ENCODE assay signal across 8 cellular contexts in genomic region chr1:52726265-52727113, GRCh38. TPM values are rescaled to one million over a fixed set of nuclear protein-coding genes. Genes with fewer than 3 reads are reported as not detected.
DNase-seq lines count a peak whose midpoint lies in the region; ATAC-seq and TF ChIP-seq lines count a peak whose summit lies in the region.

Gene ZYG11B (plus strand): TSS chr1:52726453. CDS start chr1:52726654, 201 bp downstream.

- H3K4me1 ChIP-seq in DOHH2 (ENCODE audit: control insufficient read depth, low read length), result peaks cover 28% of the 10 kb centered on the region
- H3K4me1 ChIP-seq in fibroblast of lung (ENCODE audit: control insufficient read depth, extremely low read depth, insufficient read depth, low read length), result no peaks in the 10 kb centered on the region

- peak within 1 kb of the TSS; percentile 74 for H3K9ac ChIP-seq in fibroblast of lung (ENCODE audit: insufficient read depth, low read length)

- H3K4me3 Mint-ChIP-seq in naive thymus-derived CD8-positive, alpha-beta T cell, result peak within 1 kb of the TSS; percentile 90 to 98 (median 94)

- ATAC-seq in naive thymus-derived CD8-positive, alpha-beta T cell, result peak; percentile 90 to 93

- H3F3A ChIP-seq in DOHH2 (ENCODE audit: control insufficient read depth, insufficient read depth), result no peaks in the 10 kb centered on the region

- TF ChIP-seq CTCF in DOHH2 (IDR thresholded peaks at IDR 0.05; ENCODE audit: low read depth, low read length, poor library complexity, severe bottlenecking) (no peak), LNCaP clone FGC (IDR thresholded peaks at IDR 0.05; ENCODE audit: control insufficient read depth, extremely low read depth, insufficient read depth) (no peak), fibroblast of lung (conservative IDR thresholded peaks at IDR 0.05 in 1 of 2, IDR thresholded peaks at IDR 0.05 in 1 of 2; ENCODE audit: low read depth in 1 of 2, low read length in 2 of 2) (no peak)

- peaks cover 26 to 50% (median 40%) of the 10 kb centered on the region in 4 donors for H3K4me1 Mint-ChIP-seq in naive thymus-derived CD8-positive, alpha-beta T cell

- no peaks in the 10 kb centered on the region for H3K36me3 ChIP-seq in DOHH2 (ENCODE audit: control insufficient read depth, low read length)
- no peaks in the 10 kb centered on the region for H3K36me3 ChIP-seq in fibroblast of lung (ENCODE audit: control insufficient read depth, insufficient read depth, low read length)

- H3K27ac ChIP-seq in DOHH2 (ENCODE audit: low read depth, low read length) (peak within 1 kb of the TSS; percentile 26; the same call in 1 of the 2 replicates), fibroblast of lung (ENCODE audit: insufficient read depth, low read length) (peak within 1 kb of the TSS; percentile 21)

- H4K20me1 ChIP-seq in DOHH2 (ENCODE audit: control insufficient read depth, insufficient read depth, low read depth, low read length) (no peaks in the 10 kb centered on the region), fibroblast of lung (ENCODE audit: control insufficient read depth, extremely low read depth, insufficient read depth, low read length) (no peaks in the 10 kb centered on the region)

- H3K4me2 ChIP-seq in DOHH2 (ENCODE audit: low read length) (peak within 1 kb of the TSS; percentile 99), fibroblast of lung (ENCODE audit: extremely low read depth, insufficient read depth, low read length) (peak within 1 kb of the TSS; percentile 88)

- H3K36me3 Mint-ChIP-seq in naive thymus-derived CD8-positive, alpha-beta T cell, result peaks cover 0 to 6% (median 0%) of the 10 kb centered on the region in 3 donors

- H3K27me3 ChIP-seq in DOHH2 (ENCODE audit: control insufficient read depth, low read length) (no peaks in the 10 kb centered on the region), fibroblast of lung (ENCODE audit: control insufficient read depth, insufficient read depth, low read length) (no peaks in the 10 kb centered on the region)

- H3K79me2 ChIP-seq in DOHH2 (ENCODE audit: control insufficient read depth, low read length) (peaks cover 45% of the 10 kb centered on the region), fibroblast of lung (ENCODE audit: control insufficient read depth, insufficient read depth, low read length) (peaks cover 39% of the 10 kb centered on the region)

- H3K4me3 ChIP-seq in DOHH2 (ENCODE audit: low read length), result peak within 1 kb of the TSS; percentile 77
- peak within 1 kb of the TSS; percentile 92 for H3K4me3 ChIP-seq in LNCaP clone FGC (ENCODE audit: low read depth, low read length)
- peak within 1 kb of the TSS; percentile 61 to 86 (median 80) for H3K4me3 ChIP-seq in fibroblast of lung (replicated peaks in 1 of 4; ENCODE audit: control extremely low read depth in 1 of 4, insufficient read depth in 1 of 4, low read depth in 3 of 4, low read length in 4 of 4)

- peak within 1 kb of the TSS; percentile 84 to 95 (median 92) for H3K27ac Mint-ChIP-seq in naive thymus-derived CD8-positive, alpha-beta T cell

- H2AFZ ChIP-seq in fibroblast of lung (ENCODE audit: low read length), result peak within 1 kb of the TSS; percentile 97

- no peaks in the 10 kb centered on the region for H3K9me2 ChIP-seq in DOHH2 (replicated peaks; ENCODE audit: control insufficient read depth, low read length)

- no peaks in the 10 kb centered on the region for H3K9me3 ChIP-seq in DOHH2 (ENCODE audit: control insufficient read depth, insufficient read depth, low read length)
- H3K9me3 ChIP-seq in fibroblast of lung (ENCODE audit: control insufficient read depth, insufficient read depth, low read depth, low read length), result no peaks in the 10 kb centered on the region

- POLR2A ChIA-PET in naive thymus-derived CD8-positive, alpha-beta T cell (lab: Charles Lee), result interaction anchor here (0.6 to 1.6 kb wide), 8 partner anchors 11 to 361 kb away, joined by 3 to 11 read pairs (median 4); partner anchors contain the start of genes CC2D1B, ORC1, PRPF38A and SHISAL2A

- H3K27me3 Mint-ChIP-seq in naive thymus-derived CD8-positive, alpha-beta T cell, result peaks cover 0 to 2% (median 0%) of the 10 kb centered on the region in 5 donors

- DNase-seq in GOT3 (lab: John Stamatoyannopoulos, UW) (peak; percentile 83), LNCaP clone FGC (ENCODE audit: low read depth) (peak; percentile 19), RPMI8226 (peak; percentile 95), fibroblast of lung (ENCODE audit: low read depth in 2 of 2) (peak; percentile 79 to 81)
- DNase-seq in activated T-helper 1 cell treated with anti-CD3 and anti-CD28 coated beads, Interleukin-2, amount 50 U/mL, for 16 hours (ENCODE audit: low read depth in 1 of 2, low spot score in 1 of 2), result peak; percentile 85 to 88
- peak; percentile 83 to 93 (median 90) for DNase-seq in naive thymus-derived CD8-positive, alpha-beta T cell
- peak; percentile 85 to 92 (median 89) for DNase-seq in stimulated activated naive CD4-positive, alpha-beta T cell (lab: John Stamatoyannopoulos, UW)

- no peaks in the 10 kb centered on the region for H3K9me3 Mint-ChIP-seq in naive thymus-derived CD8-positive, alpha-beta T cell

RNA-seq across cellular contexts. Expression of gene ZYG11B, which starts in this region (rescaled TPM):
- 36.7 and 50.7 TPM in 2 replicates for total RNA-seq in fibroblast of lung
- 21.1 and 30.2 TPM in 2 replicates for polyA plus RNA-seq in fibroblast of lung
- polyA plus RNA-seq in fibroblast of lung (2012), result 9.6 and 14.1 TPM in 2 replicates
- polyA minus RNA-seq in fibroblast of lung (ENCODE audit: low replicate concordance), result 22.3 and 23.3 TPM in 2 replicates
- total RNA-seq in naive thymus-derived CD8-positive, alpha-beta T cell, result 10 to 100 TPM; 23.6 to 25.9 TPM
- polyA plus RNA-seq in naive thymus-derived CD8-positive, alpha-beta T cell, result 10 to 100 TPM; 12.3 to 14.9 (median 12.5) TPM

Comparison
In these comparisons a context has a peak if more than half of its experiments do, and no peak if none do; other contexts are left out.
1. Peak in every context shown above with its lines: DNase-seq, ATAC-seq, H3K4me3 ChIP-seq and H3K27ac ChIP-seq.
2. DNase-seq: peak in every context shown above with its lines; median percentile 95 in RPMI8226; 90 in naive thymus-derived CD8-positive, alpha-beta T cell; 89 in stimulated activated naive CD4-positive, alpha-beta T cell; 86 in activated T-helper 1 cell treated with anti-CD3 and anti-CD28 coated beads, Interleukin-2, amount 50 U/mL, for 16 hours; 83 in GOT3; 80 in fibroblast of lung; 19 in LNCaP clone FGC.